8 cellular contexts compared by ENCODE assay signal in the genomic region with DNA sequence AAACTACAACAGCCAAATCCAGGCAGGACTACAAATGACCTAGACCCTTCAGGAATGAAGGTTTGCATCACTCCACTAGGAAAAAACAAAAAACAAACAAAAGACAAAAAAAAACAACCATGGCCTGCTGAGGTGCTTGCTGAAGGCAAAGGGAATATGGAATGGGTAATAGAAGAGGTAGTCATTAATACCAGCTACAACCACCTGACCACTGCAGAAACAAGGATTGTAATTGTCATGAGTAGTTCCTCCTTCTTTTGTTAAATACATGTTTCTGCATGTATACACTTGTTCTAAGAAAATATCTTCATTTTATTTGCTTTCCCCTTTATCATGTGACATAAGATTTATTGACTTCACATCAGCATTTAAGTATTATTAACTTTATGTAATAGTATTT.
"Had no signal": no experiment of that assay in that cellular context is flagged by ENCODE, and none has a peak within 500 bp of the region (broad histone marks: within the 10 kb centered on the region; RNA-seq: fewer than 3 reads in every experiment).

No MANE protein-coding gene starts in this region.

- H3K27ac ChIP-seq: GM23248, HL-60 had no signal

- H3K4me1 ChIP-seq: HAP-1 had no signal

- H3K36me3 ChIP-seq: HAP-1 had no signal

- DNase-seq: GM23248, GOT3, H7, HFFc6 had no signal

- ATAC-seq: HCT116, HepG2 had no signal

- FAIRE-seq: HepG2 had no signal

- H3K4me3 ChIP-seq: GM23248, HAP-1 had no signal
